ENCODE assay signal across 16 cellular contexts in genomic region chr2:85564144-85564563, GRCh38. TPM values are rescaled to one million over a fixed set of nuclear protein-coding genes. Genes with fewer than 3 reads are reported as not detected.
A peak's percentile ranks its signal among the peaks of the same experiment; 100 is the strongest.
DNase-seq lines count a peak whose midpoint lies in the region; ATAC-seq and TF ChIP-seq lines count a peak whose summit lies in the region.
"Had no signal": no experiment of that assay in that cellular context is flagged by ENCODE, and none has a peak within 500 bp of the region (broad histone marks: within the 10 kb centered on the region; RNA-seq: fewer than 3 reads in every experiment).

No MANE protein-coding gene starts in this region.

- H3K4me2 ChIP-seq in fibroblast of lung (ENCODE audit: extremely low read depth, insufficient read depth, low read length) = no peak overlapping the region

- no peak overlapping the region for H3K4me3 ChIP-seq in fibroblast of lung (replicated peaks in 1 of 4; ENCODE audit: control extremely low read depth in 1 of 4, insufficient read depth in 1 of 4, low read depth in 3 of 4, low read length in 4 of 4)
- H3K4me3 ChIP-seq: coronary artery, esophagus muscularis mucosa, uterus had no signal

- no peaks in the 10 kb centered on the region for H3K27me3 ChIP-seq in fibroblast of lung (ENCODE audit: control insufficient read depth, insufficient read depth, low read length)
- H3K27me3 ChIP-seq: esophagus muscularis mucosa, uterus had no signal

- H3K4me1 ChIP-seq in fibroblast of lung (ENCODE audit: control insufficient read depth, extremely low read depth, insufficient read depth, low read length) = peaks cover 3% of the 10 kb centered on the region

- no peak for TF ChIP-seq CTCF in fibroblast of lung (conservative IDR thresholded peaks at IDR 0.05 in 1 of 2, IDR thresholded peaks at IDR 0.05 in 1 of 2; ENCODE audit: low read depth in 1 of 2, low read length in 2 of 2)

- H2AFZ ChIP-seq in fibroblast of lung (ENCODE audit: low read length) = peak overlapping the region; percentile 30

- peak; percentile 45 for ATAC-seq in GM18868 (IDR thresholded peaks at IDR 0.05; ENCODE audit: unreplicated experiment)
- ATAC-seq: sciatic nerve, T-cell had no signal

- no peak overlapping the region for H3K9ac ChIP-seq in fibroblast of lung (ENCODE audit: insufficient read depth, low read length)

- peak; percentile 87 for DNase-seq in CD1c-positive myeloid dendritic cell (ENCODE audit: extremely low spot score)
- peak; percentile 90 for DNase-seq in NOMO-1 treated with dmso at 0.1 percent for 144 hours (lab: John Stamatoyannopoulos, UW; ENCODE audit: unreplicated experiment)
- no peak for DNase-seq in fibroblast of lung (ENCODE audit: low read depth in 2 of 2)
- no peak for DNase-seq in DMS79 (lab: John Stamatoyannopoulos, UW)
- no peak for DNase-seq in epidermal melanocyte (ENCODE audit: insufficient read length, low spot score)
- DNase-seq in activated CD8-positive, alpha-beta memory T cell treated with anti-CD3 and anti-CD28 coated beads, Interleukin-2, amount 50 U/mL, for 4 hours = no peak
- DNase-seq in hippocampal formation (lab: John Stamatoyannopoulos, UW) = no peak
- DNase-seq: anterior cingulate cortex; MM.1S; stimulated activated naive CD4-positive, alpha-beta T cell; T-cell; uterus had no signal

- H3K36me3 ChIP-seq in fibroblast of lung (ENCODE audit: control insufficient read depth, insufficient read depth, low read length) = no peaks in the 10 kb centered on the region
- H3K36me3 ChIP-seq: uterus had no signal

- peaks cover 13% of the 10 kb centered on the region for H3K79me2 ChIP-seq in fibroblast of lung (ENCODE audit: control insufficient read depth, insufficient read depth, low read length)

- no peaks in the 10 kb centered on the region for H3K9me3 ChIP-seq in fibroblast of lung (ENCODE audit: control insufficient read depth, insufficient read depth, low read depth, low read length)
- H3K9me3 ChIP-seq: esophagus muscularis mucosa, uterus had no signal

- H3K27ac ChIP-seq in fibroblast of lung (ENCODE audit: insufficient read depth, low read length) = no peak overlapping the region
- H3K27ac ChIP-seq: coronary artery, esophagus muscularis mucosa, uterus had no signal

- H4K20me1 ChIP-seq in fibroblast of lung (ENCODE audit: control insufficient read depth, extremely low read depth, insufficient read depth, low read length) = no peaks in the 10 kb centered on the region

RNA-seq across cellular contexts. Expression of gene GGCX, which starts 2.9 kb away (rescaled TPM):
- total RNA-seq in fibroblast of lung = 28.8 and 46.1 TPM in 2 replicates
- 34.4 and 48.8 TPM in 2 replicates for polyA plus RNA-seq in fibroblast of lung
- polyA plus RNA-seq in fibroblast of lung (2012) = 35.1 and 47.5 TPM in 2 replicates
- 90.0 and 137 TPM in 2 replicates for polyA minus RNA-seq in fibroblast of lung (ENCODE audit: low replicate concordance)

RNA-seq across cellular contexts. Expression of gene VAMP8, which starts 13.2 kb away (rescaled TPM):
- total RNA-seq in fibroblast of lung = 2.1 and 2.3 TPM in 2 replicates
- polyA plus RNA-seq in fibroblast of lung = 17.7 and 80.6 TPM in 2 replicates
- 12.9 and 70.6 TPM in 2 replicates for polyA plus RNA-seq in fibroblast of lung (2012)
- 3.4 and 24.0 TPM in 2 replicates for polyA minus RNA-seq in fibroblast of lung (ENCODE audit: low replicate concordance)

RNA-seq across cellular contexts. Expression of gene VAMP5, which starts 20.1 kb away (rescaled TPM):
- total RNA-seq in fibroblast of lung = 45.5 and 69.5 TPM in 2 replicates
- polyA plus RNA-seq in fibroblast of lung = 190 and 212 TPM in 2 replicates
- polyA plus RNA-seq in fibroblast of lung (2012) = 225 and 294 TPM in 2 replicates
- 129 and 239 TPM in 2 replicates for polyA minus RNA-seq in fibroblast of lung (ENCODE audit: low replicate concordance)

RNA-seq across cellular contexts. Expression of gene MAT2A, which starts 25.2 kb away (rescaled TPM):
- total RNA-seq in fibroblast of lung = 176 and 270 TPM in 2 replicates
- 334 and 369 TPM in 2 replicates for polyA plus RNA-seq in fibroblast of lung
- 142 and 192 TPM in 2 replicates for polyA plus RNA-seq in fibroblast of lung (2012)
- 72.4 and 92.4 TPM in 2 replicates for polyA minus RNA-seq in fibroblast of lung (ENCODE audit: low replicate concordance)

RNA-seq across cellular contexts. Expression of gene RNF181, which starts 31.4 kb away (rescaled TPM):
- total RNA-seq in fibroblast of lung = 187 and 247 TPM in 2 replicates
- 276 and 289 TPM in 2 replicates for polyA plus RNA-seq in fibroblast of lung
- 299 and 322 TPM in 2 replicates for polyA plus RNA-seq in fibroblast of lung (2012)
- 307 and 355 TPM in 2 replicates for polyA minus RNA-seq in fibroblast of lung (ENCODE audit: low replicate concordance)

Comparison
In these comparisons a context has a peak if more than half of its experiments do, and no peak if none do; other contexts are left out.
1. DNase-seq: peak in CD1c-positive myeloid dendritic cell (single experiment) and NOMO-1 treated with dmso at 0.1 percent for 144 hours (single experiment); none in fibroblast of lung (0 of 2), DMS79 (single experiment), epidermal melanocyte (single experiment), activated CD8-positive, alpha-beta memory T cell treated with anti-CD3 and anti-CD28 coated beads, Interleukin-2, amount 50 U/mL, for 4 hours (single experiment) and hippocampal formation (0 of 2).